ENCODE assay signal across 11 cellular contexts in genomic region chr18:12015697-12016062, GRCh38. TPM values are rescaled to one million over a fixed set of nuclear protein-coding genes. Genes with fewer than 3 reads are reported as not detected.
A peak's percentile ranks its signal among the peaks of the same experiment; 100 is the strongest.
DNase-seq lines count a peak whose midpoint lies in the region; ATAC-seq, FAIRE-seq and TF ChIP-seq lines count a peak whose summit lies in the region.
"Had no signal": no experiment of that assay in that cellular context is flagged by ENCODE, and none has a peak within 500 bp of the region (broad histone marks: within the 10 kb centered on the region; RNA-seq: fewer than 3 reads in every experiment).

No MANE protein-coding gene starts in this region.

- no peak overlapping the region for H3K4me3 ChIP-seq in skin epidermis
- H3K4me3 ChIP-seq: SJCRH30 had no signal

- H3K4me3 Mint-ChIP-seq in brain, result peak overlapping the region in 1 of 5 experiments; percentile 45
- H3K4me3 Mint-ChIP-seq in activated T-helper 17 cell treated with anti-CD3 and anti-CD28 coated beads, Interleukin-2, amount 50 U/mL, for 72 hours, result no peak overlapping the region

- H3K27ac Mint-ChIP-seq in brain, result peak overlapping the region; percentile 59 to 95 (median 80)
- no peak overlapping the region for H3K27ac Mint-ChIP-seq in activated T-helper 17 cell treated with anti-CD3 and anti-CD28 coated beads, Interleukin-2, amount 50 U/mL, for 72 hours

- no peaks in the 10 kb centered on the region for H3K27me3 Mint-ChIP-seq in brain
- no peaks in the 10 kb centered on the region for H3K27me3 Mint-ChIP-seq in activated T-helper 17 cell treated with anti-CD3 and anti-CD28 coated beads, Interleukin-2, amount 50 U/mL, for 72 hours

- peak overlapping the region in 18 of 21 experiments; percentile 4 to 83 (median 64) for H3K27ac ChIP-seq in skin epidermis
- H3K27ac ChIP-seq: SJCRH30 had no signal

- TF ChIP-seq CTCF in brain (conservative IDR thresholded peaks at IDR 0.05), result no peak
- no peak for TF ChIP-seq CTCF in D721Med (IDR thresholded peaks at IDR 0.05; ENCODE audit: insufficient read depth, missing control alignments)

- H3K36me3 Mint-ChIP-seq in brain, result peaks cover 16% of the 10 kb centered on the region
- H3K36me3 Mint-ChIP-seq in activated T-helper 17 cell treated with anti-CD3 and anti-CD28 coated beads, Interleukin-2, amount 50 U/mL, for 72 hours (ENCODE audit: low read depth), result no peaks in the 10 kb centered on the region

- no peaks in the 10 kb centered on the region for H3K9me3 Mint-ChIP-seq in brain
- no peaks in the 10 kb centered on the region for H3K9me3 Mint-ChIP-seq in activated T-helper 17 cell treated with anti-CD3 and anti-CD28 coated beads, Interleukin-2, amount 50 U/mL, for 72 hours

- DNase-seq in LHCN-M2 (ENCODE audit: low read depth) (peak; percentile 87), iris pigment epithelial cell (ENCODE audit: low read depth) (peak; percentile 11), frontal cortex (ENCODE audit: low spot score in 2 of 2) (no peak), D721Med (ENCODE audit: insufficient read length, low spot score) (no peak)
- no peak for DNase-seq in activated T-cell treated with anti-CD3 and anti-CD28 coated beads, Interleukin-2, amount 50 U/mL, for 1 hour
- DNase-seq: SJCRH30; stimulated activated CD4-positive, alpha-beta T cell treated with anti-CD3 and anti-CD28 coated beads, Interleukin-2, amount 100 ng/mL, for 24 hours had no signal

- H3K4me1 Mint-ChIP-seq in brain, result peaks cover 53% of the 10 kb centered on the region
- H3K4me1 Mint-ChIP-seq in activated T-helper 17 cell treated with anti-CD3 and anti-CD28 coated beads, Interleukin-2, amount 50 U/mL, for 72 hours, result no peaks in the 10 kb centered on the region

- no peak for ATAC-seq in activated T-helper 17 cell treated with anti-CD3 and anti-CD28 coated beads, Interleukin-2, amount 50 U/mL, for 72 hours (replicated peaks)

- no peak for FAIRE-seq in frontal cortex (lab: Jason Lieb, UNC)
- FAIRE-seq in D721Med (lab: Jason Lieb, UNC), result no peak
- FAIRE-seq: islet of Langerhans had no signal

RNA-seq across cellular contexts. Expression of gene IMPA2, which starts 34.4 kb away (rescaled TPM):
- total RNA-seq in LHCN-M2 (2014; rRNA removed) (15.9 and 16.8 TPM in 2 replicates), frontal cortex (2.9 TPM)
- polyA plus RNA-seq in LHCN-M2 (2012), result 15.2 TPM
- polyA plus RNA-seq in brain (ENCODE audit: insufficient read depth, low read depth, low replicate concordance), result 27.8 TPM
- 10 to 100 TPM; 18.3 to 23.7 TPM for total RNA-seq in activated T-helper 17 cell treated with anti-CD3 and anti-CD28 coated beads, Interleukin-2, amount 50 U/mL, for 72 hours

Comparison
In these comparisons a context has a peak if more than half of its experiments do, and no peak if none do; other contexts are left out.
1. DNase-seq: peak in LHCN-M2 (single experiment) and iris pigment epithelial cell (single experiment); none in activated T-cell treated with anti-CD3 and anti-CD28 coated beads, Interleukin-2, amount 50 U/mL, for 1 hour (single experiment), frontal cortex (0 of 2) and D721Med (single experiment).